1 cellular context compared by ENCODE assay signal in genomic region chr14:68962681-68963080, GRCh38.
TF ChIP-seq lines count a peak whose summit lies in the region.

No MANE protein-coding gene starts in this region.

TF ChIP-seq in GM23338, 12 proteins besides CTCF, POLR2A, EP300 and RAD21 (continued from another document):
- TF ChIP-seq ZNF462 (CRISPR knock-in tag; IDR thresholded peaks at IDR 0.05) = no peak
- no peak for TF ChIP-seq CREB1 (CRISPR knock-in tag; IDR thresholded peaks at IDR 0.05; ENCODE audit: low read depth)
- no peak for TF ChIP-seq ZNF114 (CRISPR knock-in tag; IDR thresholded peaks at IDR 0.05)
- TF ChIP-seq ETS1 (IDR thresholded peaks at IDR 0.05) = no peak
- no peak for TF ChIP-seq STAT1 (IDR thresholded peaks at IDR 0.05; ENCODE audit: unreplicated experiment)
- no peak for TF ChIP-seq POLR2AphosphoS5 (IDR thresholded peaks at IDR 0.05; ENCODE audit: low read depth)
